In the genomic region with DNA sequence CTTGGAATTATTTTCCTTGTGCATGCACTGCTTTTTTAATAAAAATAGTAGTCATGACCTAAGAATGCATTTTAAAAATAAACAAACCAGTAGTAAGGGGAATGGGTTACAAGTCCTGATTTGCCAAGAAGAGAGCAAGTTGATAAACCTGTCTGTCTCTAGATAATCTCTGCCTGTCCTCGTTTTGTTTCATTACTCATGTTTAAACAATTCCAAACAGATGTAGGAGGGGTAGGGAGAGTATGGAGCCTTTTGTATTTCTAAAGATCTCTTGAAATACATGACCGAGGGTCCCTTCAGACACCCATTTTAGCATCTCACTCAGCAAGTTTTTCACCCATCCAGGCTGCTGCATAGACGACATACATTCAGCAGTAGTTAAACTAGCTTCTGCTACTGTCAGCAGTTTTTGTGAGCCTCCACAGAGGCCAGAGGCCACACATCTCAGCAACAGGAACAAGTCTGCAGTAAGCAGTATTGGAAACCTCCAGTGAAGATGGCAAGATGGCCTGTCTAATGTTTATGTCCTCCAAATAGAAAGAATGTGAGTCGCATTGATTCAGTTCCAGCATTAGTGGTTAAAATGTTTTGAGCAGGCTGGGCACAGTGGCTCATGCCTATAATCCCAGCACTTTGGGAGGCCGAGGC, we compare ENCODE assay signal across 17 cellular contexts. TPM values are rescaled to one million over a fixed set of nuclear protein-coding genes. Genes with fewer than 3 reads are reported as not detected.
DNase-seq lines count a peak whose midpoint lies in the region; ATAC-seq, FAIRE-seq and TF ChIP-seq lines count a peak whose summit lies in the region.
"Had no signal": no experiment of that assay in that cellular context is flagged by ENCODE, and none has a peak within 500 bp of the region (broad histone marks: within the 10 kb centered on the region; RNA-seq: fewer than 3 reads in every experiment).

No MANE protein-coding gene starts in this region.

- H3K79me1 ChIP-seq in mesenchymal stem cell (replicated peaks; ENCODE audit: low read length, poor library complexity, severe bottlenecking) (peaks cover 10% of the 10 kb centered on the region), H9 (ENCODE audit: insufficient read depth, low read depth, low read length, poor library complexity, severe bottlenecking) (no peaks in the 10 kb centered on the region)

- in situ Hi-C loops in mammary epithelial cell (cut with MboI; ENCODE audit: low sequenced_read_pairs in 2 of 2) = no loop called here

- H2BK15ac ChIP-seq in mesenchymal stem cell (ENCODE audit: low read depth, poor library complexity, severe bottlenecking) (no peak overlapping the region), H9 (ENCODE audit: low read depth, low read length) (no peak overlapping the region)

- H3K36me3 Mint-ChIP-seq in H9 (ENCODE audit: insufficient read depth in 1 of 3, low read depth in 3 of 3) = no peaks in the 10 kb centered on the region; a peak in 1 of 7 replicates

- H3K9me3 ChIP-seq in mammary epithelial cell (replicated peaks; ENCODE audit: insufficient read depth, low read length) = no peaks in the 10 kb centered on the region
- H3K9me3 ChIP-seq in mesenchymal stem cell (ENCODE audit: control insufficient read depth, low read length) = no peaks in the 10 kb centered on the region
- H3K9me3 ChIP-seq in left lung = no peaks in the 10 kb centered on the region
- H3K9me3 ChIP-seq in H9 (ENCODE audit: control insufficient read depth, low read depth, low read length) = no peaks in the 10 kb centered on the region
- H3K9me3 ChIP-seq: thyroid gland had no signal

- no peak overlapping the region for H2BK20ac ChIP-seq in H9 (ENCODE audit: low read depth, low read length, poor library complexity, severe bottlenecking)

- H4K8ac ChIP-seq in mesenchymal stem cell (ENCODE audit: low read length) (no peak overlapping the region), H9 (replicated peaks; ENCODE audit: insufficient read length, low read depth, low read length) (no peak overlapping the region)

- peaks cover 6% of the 10 kb centered on the region for H3K23me2 ChIP-seq in H9 (ENCODE audit: insufficient read length, low read depth, low read length, poor library complexity, severe bottlenecking)

- H3K4ac ChIP-seq in mesenchymal stem cell (ENCODE audit: low read depth in 1 of 2, low read length in 2 of 2) = no peak overlapping the region
- no peak overlapping the region for H3K4ac ChIP-seq in H9 (ENCODE audit: low read depth, low read length)

- H3K27ac Mint-ChIP-seq in H9 = no peak overlapping the region
- H3K27ac Mint-ChIP-seq: CD8-positive, alpha-beta T cell; effector memory CD8-positive, alpha-beta T cell had no signal

- H4K91ac ChIP-seq in mesenchymal stem cell (ENCODE audit: low read length) = no peak overlapping the region
- H4K91ac ChIP-seq in H9 (ENCODE audit: insufficient read length, low read depth, low read length) = no peak overlapping the region

- H3K4me3 ChIP-seq in mammary epithelial cell (replicated peaks in 1 of 3; ENCODE audit: insufficient read depth in 1 of 3, low read depth in 2 of 3, low read length in 3 of 3) (no peak overlapping the region), mesenchymal stem cell (ENCODE audit: insufficient read depth in 1 of 2, low read depth in 1 of 2, low read length in 2 of 2) (no peak overlapping the region), left lung (no peak overlapping the region)
- H3K4me3 ChIP-seq: thyroid gland had no signal

- intact Hi-C loops in mammary epithelial cell (cut with micrococcal nuclease) (no loop called here), left lung (cut with DNase I) (no loop called here)

- peak overlapping the region; percentile 51 for H3K4me2 ChIP-seq in mammary epithelial cell (ENCODE audit: insufficient read depth, low read depth, low read length)
- H3K4me2 ChIP-seq in mesenchymal stem cell (ENCODE audit: low read length, poor library complexity, severe bottlenecking) = no peak overlapping the region
- no peak overlapping the region for H3K4me2 ChIP-seq in H9 (ENCODE audit: insufficient read depth, insufficient read length, low read length)

- H2BK120ac ChIP-seq in mesenchymal stem cell (ENCODE audit: low read depth, low read length) (no peak overlapping the region), H9 (ENCODE audit: low read depth, low read length, poor library complexity, severe bottlenecking) (no peak overlapping the region)

- H2AFZ ChIP-seq in mammary epithelial cell (ENCODE audit: low read depth, low read length) (peak overlapping the region; percentile 27), mesenchymal stem cell (ENCODE audit: low read depth, low read length) (no peak overlapping the region), H9 (ENCODE audit: low read length) (no peak overlapping the region)

- H3K4me1 ChIP-seq in mammary epithelial cell (ENCODE audit: insufficient read depth, low read length) (peaks cover 36% of the 10 kb centered on the region), mesenchymal stem cell (ENCODE audit: control insufficient read depth, insufficient read depth, low read depth, low read length) (peaks cover 2% of the 10 kb centered on the region), left lung (peaks cover 3 to 19% of the 10 kb centered on the region in 2 donors), H9 (ENCODE audit: insufficient read depth, low read length) (no peaks in the 10 kb centered on the region; the same call in 1 of the 2 replicates)

- no peak overlapping the region for H3K18ac ChIP-seq in mesenchymal stem cell (ENCODE audit: low read depth in 1 of 2, low read length in 2 of 2)
- no peak overlapping the region for H3K18ac ChIP-seq in H9 (ENCODE audit: insufficient read length, low read depth, low read length)

- WGBS in mammary epithelial cell (ENCODE audit: low coverage, missing lambda C conversion rate) = 37% methylated on average over 5 of the region's 5 CpGs
- WGBS in mesenchymal stem cell = 6% methylated on average over 3 of the region's 5 CpGs
- no CpG with 5 or more reads among the region's 5 CpGs for WGBS in H9 (ENCODE audit: extremely low coverage, insufficient read length, low lambda C conversion rate)

- H3K14ac ChIP-seq in mesenchymal stem cell (ENCODE audit: low read length in 2 of 2) (no peak overlapping the region), H9 (ENCODE audit: insufficient read depth, low read length) (no peak overlapping the region)

- H3K79me2 ChIP-seq in mammary epithelial cell (ENCODE audit: insufficient read depth, low read length) (peaks cover 21% of the 10 kb centered on the region), H9 (ENCODE audit: insufficient read depth, low read length) (no peaks in the 10 kb centered on the region; the same call in 1 of the 2 replicates)

- H2BK12ac ChIP-seq in mesenchymal stem cell (ENCODE audit: low read length in 2 of 2) (no peak overlapping the region), H9 (ENCODE audit: insufficient read length, low read depth, low read length) (no peak overlapping the region)

- H3K4me3 Mint-ChIP-seq in H9 = no peak overlapping the region
- H3K4me3 Mint-ChIP-seq: CD8-positive, alpha-beta T cell; effector memory CD8-positive, alpha-beta T cell had no signal

- H3T11ph ChIP-seq in H9 (ENCODE audit: low read length) = no peak overlapping the region

- H3K9me3 Mint-ChIP-seq in H9 = no peaks in the 10 kb centered on the region
- H3K9me3 Mint-ChIP-seq: activated naive CD8-positive, alpha-beta T cell treated with anti-CD3 and anti-CD28 coated beads, Interleukin-2, amount 10 ng/mL, durations not matched to agents 7 days and 5 days; CD8-positive, alpha-beta T cell; effector memory CD8-positive, alpha-beta T cell had no signal

- TF ChIP-seq CTCF in mammary epithelial cell (conservative IDR thresholded peaks at IDR 0.05 in 1 of 2, IDR thresholded peaks at IDR 0.05 in 1 of 2; ENCODE audit: extremely low read depth in 1 of 2, insufficient read depth in 1 of 2, low read depth in 1 of 2, low read length in 2 of 2) = no peak
- TF ChIP-seq CTCF in left lung (IDR thresholded peaks at IDR 0.05) = no peak
- no peak for TF ChIP-seq CTCF in H9 (conservative IDR thresholded peaks at IDR 0.05)

- ATAC-seq in HG02840 (IDR thresholded peaks at IDR 0.05; ENCODE audit: low FRiP score, unreplicated experiment) (no peak), left lung (no peak)
- ATAC-seq: CD8-positive, alpha-beta T cell; effector memory CD8-positive, alpha-beta T cell; sciatic nerve had no signal

- no peaks in the 10 kb centered on the region for H3K27me3 Mint-ChIP-seq in H9 (ENCODE audit: low read depth)
- H3K27me3 Mint-ChIP-seq: activated naive CD8-positive, alpha-beta T cell treated with anti-CD3 and anti-CD28 coated beads, Interleukin-2, amount 10 ng/mL, durations not matched to agents 7 days and 5 days had no signal

- no peak overlapping the region for H2BK5ac ChIP-seq in mesenchymal stem cell (ENCODE audit: low read depth, low read length, poor library complexity, severe bottlenecking)
- H2BK5ac ChIP-seq in H9 (ENCODE audit: insufficient read length, low read length) = no peak overlapping the region

- no peaks in the 10 kb centered on the region for H3K27me3 ChIP-seq in mammary epithelial cell (ENCODE audit: insufficient read depth, low read length)
- peaks cover 0 to 3% of the 10 kb centered on the region in 2 experiments for H3K27me3 ChIP-seq in mesenchymal stem cell (ENCODE audit: control insufficient read depth in 1 of 2, insufficient read depth in 1 of 2, low read length in 2 of 2)
- H3K27me3 ChIP-seq in left lung = peaks cover 0 to 8% of the 10 kb centered on the region in 2 donors
- no peaks in the 10 kb centered on the region for H3K27me3 ChIP-seq in H9 (ENCODE audit: insufficient read depth, low read length)
- H3K27me3 ChIP-seq: thyroid gland had no signal

- H3K27ac ChIP-seq in mammary epithelial cell (ENCODE audit: insufficient read depth, low read depth, low read length) (peak overlapping the region; percentile 69), mesenchymal stem cell (ENCODE audit: low read length, poor library complexity, severe bottlenecking) (peak overlapping the region; percentile 3), left lung (no peak overlapping the region), H9 (ENCODE audit: insufficient read length, low read depth, low read length) (no peak overlapping the region)
- H3K27ac ChIP-seq: thyroid gland had no signal

- DNase-seq in AG08396 (ENCODE audit: low spot score) (peak; percentile 67), HTR-8/SVneo (ENCODE audit: insufficient read length, low spot score) (peak; percentile 72), mammary epithelial cell (peak; percentile 89), mesenchymal stem cell (peak; percentile 57), NAMALWA (ENCODE audit: low spot score) (no peak), left lung (no peak), H9 (no peak)
- DNase-seq: activated CD8-positive, alpha-beta memory T cell treated with anti-CD3 and anti-CD28 coated beads for 24 hours; activated naive CD8-positive, alpha-beta T cell treated with anti-CD3 and anti-CD28 coated beads, Interleukin-2, amount 10 ng/mL, durations not matched to agents 7 days and 5 days; CD8-positive, alpha-beta T cell; effector memory CD8-positive, alpha-beta T cell; MV-4-11; NCI-H524 treated with DMSO at 0.1 percent for 48 hours; T-helper 1 cell; thyroid gland had no signal

- H2AK5ac ChIP-seq in mesenchymal stem cell (ENCODE audit: low read length, severe bottlenecking) (no peak overlapping the region), H9 (ENCODE audit: insufficient read length, low read length) (no peak overlapping the region)

- CTCF ChIA-PET in mammary epithelial cell (lab: Charles Lee; ENCODE audit: low non-redundant PET) = no interaction called here

- H4K20me1 ChIP-seq in mammary epithelial cell (ENCODE audit: insufficient read depth, low read length) = no peaks in the 10 kb centered on the region
- H4K20me1 ChIP-seq in H9 (ENCODE audit: control insufficient read depth, insufficient read depth, insufficient read length) = no peaks in the 10 kb centered on the region

- H4K5ac ChIP-seq in H9 (ENCODE audit: insufficient read length, low read depth, low read length) = no peak overlapping the region

- H3K23ac ChIP-seq in mesenchymal stem cell (ENCODE audit: low read length in 2 of 2) (no peak overlapping the region), H9 (ENCODE audit: insufficient read length, low read depth, low read length) (no peak overlapping the region)

- H3K9ac ChIP-seq in mammary epithelial cell (ENCODE audit: insufficient read depth, low read length) (peak overlapping the region; percentile 12), mesenchymal stem cell (ENCODE audit: low read length) (no peak overlapping the region), H9 (ENCODE audit: extremely low read depth, insufficient read length, low read length) (no peak overlapping the region)

- peaks cover 22 to 23% of the 10 kb centered on the region in 2 experiments for H3K4me1 Mint-ChIP-seq in H9

- H3K36me3 ChIP-seq in mammary epithelial cell (ENCODE audit: insufficient read depth, low read length) = no peaks in the 10 kb centered on the region
- H3K36me3 ChIP-seq in mesenchymal stem cell (ENCODE audit: control insufficient read depth in 1 of 2, insufficient read depth in 2 of 2, low read depth in 1 of 2, low read length in 2 of 2) = no peaks in the 10 kb centered on the region
- no peaks in the 10 kb centered on the region for H3K36me3 ChIP-seq in left lung
- H3K36me3 ChIP-seq: thyroid gland had no signal

- H3K56ac ChIP-seq in H9 (ENCODE audit: insufficient read length, low read depth, low read length) = no peak overlapping the region

- dilution Hi-C loops in mammary epithelial cell (cut with HindIII; ENCODE audit: low sequenced_read_pairs) = no loop called here

- FAIRE-seq in HTR-8/SVneo (lab: Jason Lieb, UNC) = no peak

- no TSS peak for BruUV-seq in mammary epithelial cell (replicated peaks; lab: Mats Ljungman, UMichigan)

RNA-seq across cellular contexts. Expression of gene EXOC6B, which starts 2.3 kb away (rescaled TPM):
- 10 to 100 TPM; 38.3 to 48.9 TPM for total RNA-seq in mammary epithelial cell
- polyA plus RNA-seq in mammary epithelial cell = 21.6 TPM
- polyA minus RNA-seq in mammary epithelial cell = 94.1 TPM
- polyA plus RNA-seq in mesenchymal stem cell (2013, experiment 1 of 2) = 23.5 TPM
- 22.0 TPM for polyA plus RNA-seq in mesenchymal stem cell (2013, experiment 2 of 2)
- 10 to 100 TPM; 24.7 to 27.1 TPM for total RNA-seq in left lung
- total RNA-seq in H9 (2021) = 37.9 and 40.1 TPM in 2 replicates

RNA-seq across cellular contexts. Expression of gene SPR, which starts 59.1 kb away (rescaled TPM):
- total RNA-seq in mammary epithelial cell (10 to 100 TPM; 24.5 to 25.1 TPM), left lung (10 to 100 TPM; 38.1 to 41.9 TPM), H9 (2021) (7.3 and 7.6 TPM in 2 replicates)
- polyA plus RNA-seq in mammary epithelial cell = 37.1 TPM
- polyA minus RNA-seq in mammary epithelial cell = 18.6 TPM
- 10.7 TPM for polyA plus RNA-seq in mesenchymal stem cell (2013, experiment 1 of 2)
- polyA plus RNA-seq in mesenchymal stem cell (2013, experiment 2 of 2) = 10.3 TPM
- total RNA-seq: CD8-positive, alpha-beta T cell had no signal

Comparison
In these comparisons a context has a peak if more than half of its experiments do, and no peak if none do; other contexts are left out.
1. DNase-seq: peak in AG08396 (single experiment), HTR-8/SVneo (single experiment), mammary epithelial cell (single experiment) and mesenchymal stem cell (single experiment); none in NAMALWA (single experiment), left lung (0 of 2) and H9 (single experiment).
2. H3K27ac ChIP-seq: peak in mammary epithelial cell (single experiment) and mesenchymal stem cell (single experiment); none in left lung (0 of 2) and H9 (single experiment).